1 cellular context compared by ENCODE assay signal in the genomic region with DNA sequence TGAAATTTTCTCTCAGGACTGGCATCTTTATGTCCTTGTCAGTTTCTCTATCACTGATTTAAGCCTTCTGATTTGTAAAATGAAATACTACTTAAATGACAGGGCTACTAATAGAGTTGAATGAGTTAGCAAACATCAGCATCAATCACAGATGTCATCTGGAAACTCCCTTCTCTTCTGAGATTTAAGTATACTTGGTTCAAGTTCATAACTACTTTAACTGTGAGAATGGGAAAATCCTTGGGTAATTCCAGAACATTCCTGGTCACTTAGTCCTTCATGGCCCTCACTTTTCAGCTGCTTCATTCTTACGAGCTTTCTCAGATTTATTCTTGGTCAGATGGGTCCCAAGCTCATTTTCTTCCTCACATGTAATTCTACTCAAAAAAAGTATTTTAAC.
TF ChIP-seq lines count a peak whose summit lies in the region.

No MANE protein-coding gene starts in this region.

TF ChIP-seq in SK-N-SH, 30 proteins besides CTCF, POLR2A, EP300 and RAD21 (continued from another document):
- TF ChIP-seq, protein P1, sequence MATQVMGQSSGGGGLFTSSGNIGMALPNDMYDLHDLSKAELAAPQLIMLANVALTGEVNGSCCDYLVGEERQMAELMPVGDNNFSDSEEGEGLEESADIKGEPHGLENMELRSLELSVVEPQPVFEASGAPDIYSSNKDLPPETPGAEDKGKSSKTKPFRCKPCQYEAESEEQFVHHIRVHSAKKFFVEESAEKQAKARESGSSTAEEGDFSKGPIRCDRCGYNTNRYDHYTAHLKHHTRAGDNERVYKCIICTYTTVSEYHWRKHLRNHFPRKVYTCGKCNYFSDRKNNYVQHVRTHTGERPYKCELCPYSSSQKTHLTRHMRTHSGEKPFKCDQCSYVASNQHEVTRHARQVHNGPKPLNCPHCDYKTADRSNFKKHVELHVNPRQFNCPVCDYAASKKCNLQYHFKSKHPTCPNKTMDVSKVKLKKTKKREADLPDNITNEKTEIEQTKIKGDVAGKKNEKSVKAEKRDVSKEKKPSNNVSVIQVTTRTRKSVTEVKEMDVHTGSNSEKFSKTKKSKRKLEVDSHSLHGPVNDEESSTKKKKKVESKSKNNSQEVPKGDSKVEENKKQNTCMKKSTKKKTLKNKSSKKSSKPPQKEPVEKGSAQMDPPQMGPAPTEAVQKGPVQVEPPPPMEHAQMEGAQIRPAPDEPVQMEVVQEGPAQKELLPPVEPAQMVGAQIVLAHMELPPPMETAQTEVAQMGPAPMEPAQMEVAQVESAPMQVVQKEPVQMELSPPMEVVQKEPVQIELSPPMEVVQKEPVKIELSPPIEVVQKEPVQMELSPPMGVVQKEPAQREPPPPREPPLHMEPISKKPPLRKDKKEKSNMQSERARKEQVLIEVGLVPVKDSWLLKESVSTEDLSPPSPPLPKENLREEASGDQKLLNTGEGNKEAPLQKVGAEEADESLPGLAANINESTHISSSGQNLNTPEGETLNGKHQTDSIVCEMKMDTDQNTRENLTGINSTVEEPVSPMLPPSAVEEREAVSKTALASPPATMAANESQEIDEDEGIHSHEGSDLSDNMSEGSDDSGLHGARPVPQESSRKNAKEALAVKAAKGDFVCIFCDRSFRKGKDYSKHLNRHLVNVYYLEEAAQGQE (IDR thresholded peaks at IDR 0.05; ENCODE audit: low read depth, low read length) = no peak
TF ChIP-seq in SK-N-SH: peak in this region for 0.
